ENCODE assay signal across 23 cellular contexts in genomic region chr16:800834-801488, GRCh38. TPM values are rescaled to one million over a fixed set of nuclear protein-coding genes. Genes with fewer than 3 reads are reported as not detected.
DNase-seq lines count a peak whose midpoint lies in the region; ATAC-seq, FAIRE-seq and TF ChIP-seq lines count a peak whose summit lies in the region.
"Had no signal": no experiment of that assay in that cellular context is flagged by ENCODE, and none has a peak within 500 bp of the region (broad histone marks: within the 10 kb centered on the region; RNA-seq: fewer than 3 reads in every experiment).

No MANE protein-coding gene starts in this region.

- WGBS in K562 (ENCODE audit: insufficient coverage, low coverage, missing lambda C conversion rate) = 13% methylated on average over 15 of the region's 17 CpGs

- H3K4me2 ChIP-seq in K562 (ENCODE audit: insufficient read depth, low read length) = no peak overlapping the region

- H3K4me1 Mint-ChIP-seq in effector memory CD8-positive, alpha-beta T cell (ENCODE audit: low read depth in 2 of 2) = no peaks in the 10 kb centered on the region
- H3K4me1 Mint-ChIP-seq: activated CD4-positive, alpha-beta T cell treated with anti-CD3 and anti-CD28 coated beads for 36 hours; activated T-helper 17 cell treated with anti-CD3 and anti-CD28 coated beads, Interleukin-2, amount 50 U/mL, for 72 hours; CD4-positive, CD25-positive, alpha-beta regulatory T cell had no signal

- TF ChIP-seq RAD21 in K562 (CRISPR knock-in tag; conservative IDR thresholded peaks at IDR 0.05 in 1 of 2, IDR thresholded peaks at IDR 0.05 in 1 of 2) = no peak

- no peaks in the 10 kb centered on the region for H3K9me3 ChIP-seq in HUES48 (ENCODE audit: control insufficient read depth, insufficient read depth, low read length)
- H3K9me3 ChIP-seq in K562 (replicated peaks; ENCODE audit: control insufficient read depth, insufficient read depth, low read depth, low read length) = no peaks in the 10 kb centered on the region
- H3K9me3 ChIP-seq: heart right ventricle had no signal

- H3K9ac ChIP-seq in HUES48 (ENCODE audit: low read depth, low read length) (no peak overlapping the region), K562 (ENCODE audit: insufficient read depth in 1 of 2, low read depth in 2 of 2, low read length in 2 of 2) (peak overlapping the region in 1 of 2 experiments; percentile 14; a peak in 1 of 4 replicates)

- no peaks in the 10 kb centered on the region for H3K9me1 ChIP-seq in K562 (ENCODE audit: control insufficient read depth, insufficient read depth, low read length)

- no peak for TF ChIP-seq POLR2A in K562 (conservative IDR thresholded peaks at IDR 0.05)

- H3K27ac ChIP-seq in 22Rv1 (peak overlapping the region; percentile 48), HUES48 (ENCODE audit: low read depth, low read length) (no peak overlapping the region), K562 (ENCODE audit: extremely low read depth, low read depth, low read length) (no peak overlapping the region)
- H3K27ac ChIP-seq: coronary artery, heart right ventricle, HL-60 had no signal

- FAIRE-seq in K562 (lab: Jason Lieb, UNC) (no peak), urothelium cell line (lab: Jason Lieb, UNC) (no peak), HTR-8/SVneo (lab: Jason Lieb, UNC) (no peak)
- FAIRE-seq: endometrium, GM12892, TTC549 had no signal

- BruUV-seq in K562 (replicated peaks; lab: Mats Ljungman, UMichigan) = no TSS peak

- peaks cover 0 to 39% of the 10 kb centered on the region in 2 donors for H3K27me3 Mint-ChIP-seq in effector memory CD8-positive, alpha-beta T cell
- H3K27me3 Mint-ChIP-seq: activated T-helper 17 cell treated with anti-CD3 and anti-CD28 coated beads, Interleukin-2, amount 50 U/mL, for 72 hours had no signal

- no peak overlapping the region for H3K4me3 Mint-ChIP-seq in effector memory CD8-positive, alpha-beta T cell
- H3K4me3 Mint-ChIP-seq: activated CD4-positive, alpha-beta T cell treated with anti-CD3 and anti-CD28 coated beads for 36 hours; activated CD8-positive, alpha-beta memory T cell treated with anti-CD3 and anti-CD28 coated beads, Interleukin-2, amount 10 ng/mL, durations not matched to agents 7 days and 5 days; activated T-helper 17 cell treated with anti-CD3 and anti-CD28 coated beads, Interleukin-2, amount 50 U/mL, for 72 hours; CD4-positive, CD25-positive, alpha-beta regulatory T cell had no signal

- peaks cover 42% of the 10 kb centered on the region for H3K27me3 ChIP-seq in HUES48 (ENCODE audit: control insufficient read depth, insufficient read depth, low read length)
- no peaks in the 10 kb centered on the region for H3K27me3 ChIP-seq in K562 (ENCODE audit: control insufficient read depth in 2 of 2, insufficient read depth in 2 of 2, low read length in 2 of 2)

- no peak overlapping the region for H2AFZ ChIP-seq in K562 (ENCODE audit: low read depth, low read length)

- CTCF ChIA-PET in K562 (lab: Yijun Ruan, JAX; ENCODE audit: low intra/inter-chr PET ratio) = no interaction called here

- TF ChIP-seq EP300 in K562 (IDR thresholded peaks at IDR 0.05; ENCODE audit: low read length) = no peak

- peak; percentile 3; the same call in 1 of the 3 replicates for ATAC-seq in K562
- no peak for ATAC-seq in effector memory CD8-positive, alpha-beta T cell (replicated peaks)
- ATAC-seq: activated CD8-positive, alpha-beta memory T cell treated with anti-CD3 and anti-CD28 coated beads, Interleukin-2, amount 10 ng/mL, durations not matched to agents 7 days and 5 days; activated T-helper 17 cell treated with anti-CD3 and anti-CD28 coated beads, Interleukin-2, amount 50 U/mL, for 72 hours had no signal

- H3K27ac Mint-ChIP-seq in effector memory CD8-positive, alpha-beta T cell = no peak overlapping the region
- H3K27ac Mint-ChIP-seq: activated CD4-positive, alpha-beta T cell treated with anti-CD3 and anti-CD28 coated beads for 36 hours; activated CD8-positive, alpha-beta memory T cell treated with anti-CD3 and anti-CD28 coated beads, Interleukin-2, amount 10 ng/mL, durations not matched to agents 7 days and 5 days; activated T-helper 17 cell treated with anti-CD3 and anti-CD28 coated beads, Interleukin-2, amount 50 U/mL, for 72 hours; CD4-positive, CD25-positive, alpha-beta regulatory T cell had no signal

- peaks cover 3% of the 10 kb centered on the region; the same call in 1 of the 2 replicates for H3K4me1 ChIP-seq in HUES48 (ENCODE audit: control insufficient read depth, insufficient read depth, low read length)
- peaks cover 0 to 90% of the 10 kb centered on the region in 2 experiments; a peak in 2 of 5 replicates for H3K4me1 ChIP-seq in K562 (replicated peaks in 1 of 2; ENCODE audit: control insufficient read depth in 2 of 2, insufficient read depth in 2 of 2, low read length in 2 of 2)

- TF ChIP-seq CTCF in 22Rv1 (IDR thresholded peaks at IDR 0.05) = no peak
- no peak for TF ChIP-seq CTCF in K562 (IDR thresholded peaks at IDR 0.05 in 2 of 3, conservative IDR thresholded peaks at IDR 0.05 in 1 of 3; ENCODE audit: insufficient read depth in 2 of 3, low read depth in 1 of 3, low read length in 3 of 3)

- POLR2A ChIA-PET in K562 (lab: Yijun Ruan, JAX) = interaction anchor here (0.5 to 1.6 kb wide), 5 partner anchors 11 to 106 kb away, joined by 3 to 6 read pairs (median 4); partner anchors contain the start of genes CHTF18 and RPUSD1

- intact Hi-C loops in K562 (cut with micrococcal nuclease) = no loop called here

- peaks cover under 1% of the 10 kb centered on the region for H3K36me3 Mint-ChIP-seq in effector memory CD8-positive, alpha-beta T cell (ENCODE audit: insufficient read depth)
- H3K36me3 Mint-ChIP-seq: CD4-positive, CD25-positive, alpha-beta regulatory T cell had no signal

- DNase-seq in K562 (ENCODE audit: extremely low read depth in 1 of 4, low spot score in 3 of 4) = peak in 1 of 4 experiments; percentile 20
- DNase-seq in urothelium cell line (ENCODE audit: low spot score) = no peak
- DNase-seq in effector memory CD8-positive, alpha-beta T cell = no peak
- DNase-seq in HTR-8/SVneo (ENCODE audit: insufficient read length, low spot score) = no peak
- DNase-seq: activated CD4-positive, alpha-beta T cell treated with anti-CD3 and anti-CD28 coated beads for 36 hours; activated CD8-positive, alpha-beta memory T cell treated with anti-CD3 and anti-CD28 coated beads, Interleukin-2, amount 10 ng/mL, durations not matched to agents 7 days and 5 days; CD4-positive, CD25-positive, alpha-beta regulatory T cell; heart right ventricle; NCI-H1048; NCI-H1930; NCI-H446; occipital lobe; stimulated activated CD4-positive, alpha-beta T cell treated with anti-CD3 and anti-CD28 coated beads, Interleukin-12 subunit alpha, Interleukin-12 subunit beta, amount 100 ng/mL, for 4 hours; stimulated activated CD8-positive, alpha-beta memory T cell treated with anti-CD3 and anti-CD28 coated beads, Interleukin-4, amount 100 ng/mL, for 48 hours had no signal

- in situ Hi-C loops in K562 (cut with MboI) = no loop called here

- H3K9me3 Mint-ChIP-seq in effector memory CD8-positive, alpha-beta T cell = no peaks in the 10 kb centered on the region
- H3K9me3 Mint-ChIP-seq: activated T-helper 17 cell treated with anti-CD3 and anti-CD28 coated beads, Interleukin-2, amount 50 U/mL, for 72 hours; CD4-positive, CD25-positive, alpha-beta regulatory T cell had no signal

- peaks cover 11% of the 10 kb centered on the region for H4K20me1 ChIP-seq in K562 (replicated peaks; ENCODE audit: control insufficient read depth, insufficient read depth, low read length)

- H3K36me3 ChIP-seq in HUES48 (ENCODE audit: control insufficient read depth, insufficient read depth, low read length) (peaks cover 14% of the 10 kb centered on the region; the same call in 1 of the 2 replicates), K562 (ENCODE audit: control insufficient read depth, insufficient read depth, low read length) (peaks cover 15% of the 10 kb centered on the region; the same call in 1 of the 3 replicates)

- no peaks in the 10 kb centered on the region for H3K79me2 ChIP-seq in K562 (ENCODE audit: control insufficient read depth, insufficient read depth, low read length)

- H3K4me3 ChIP-seq in HUES48 (ENCODE audit: low read depth, low read length) (peak overlapping the region; percentile 19; the same call in 1 of the 2 replicates), K562 (no peak overlapping the region)
- H3K4me3 ChIP-seq: coronary artery, heart right ventricle had no signal

RNA-seq across cellular contexts. Expression of gene GNG13, which starts 0.4 kb away (rescaled TPM):
- not detected in 2 replicates for total RNA-seq in K562 (2011; cell fraction: chromatin; rRNA removed; ENCODE audit: low replicate concordance)
- not detected in 2 replicates for total RNA-seq in K562 (2011; cell fraction: nucleolus; rRNA removed)
- not detected in 2 replicates for total RNA-seq in K562 (2011; cell fraction: nucleoplasm; rRNA removed)
- not detected in 2 replicates for total RNA-seq in K562 (2014; rRNA removed)
- not detected in 2 replicates for total RNA-seq in K562 (2014; rRNA removed; fragmentation: Illumina TruSeq; extraction: Trizol)
- not detected in 2 replicates for total RNA-seq in K562 (2015; rRNA removed; fragmentation: Illumina TruSeq; extraction: Trizol)
- not detected in 2 replicates for total RNA-seq in K562 (2021)
- not detected in 2 replicates for polyA plus RNA-seq in K562 (2011; rRNA removed)
- not detected in 2 replicates for polyA plus RNA-seq in K562 (2011; cell fraction: cytosol; rRNA removed)
- not detected in 2 replicates for polyA plus RNA-seq in K562 (2011; cell fraction: nucleus; rRNA removed)
- 1.00 and 1.4 TPM in 2 replicates for polyA plus RNA-seq in K562 (2012)
- not detected in 2 replicates for polyA plus RNA-seq in K562 (2014; fragmentation: Illumina TruSeq; extraction: Trizol)
- not detected for polyA plus RNA-seq in K562 (2014; fragmentation: Nextera tagmentation; extraction: Ambion mirVana)
- not detected in 2 replicates for polyA plus RNA-seq in K562 (2014; rRNA removed)
- not detected in 2 replicates for polyA minus RNA-seq in K562 (2011; rRNA and poly(A)+ RNA removed)
- polyA minus RNA-seq in K562 (2011; cell fraction: cytosol; rRNA and poly(A)+ RNA removed) = not detected in 2 replicates
- not detected in 2 replicates for polyA minus RNA-seq in K562 (2011; cell fraction: nucleus; rRNA and poly(A)+ RNA removed)
- total RNA-seq: activated CD4-positive, alpha-beta T cell treated with anti-CD3 and anti-CD28 coated beads for 36 hours; activated CD8-positive, alpha-beta memory T cell treated with anti-CD3 and anti-CD28 coated beads, Interleukin-2, amount 10 ng/mL, durations not matched to agents 7 days and 5 days; activated T-helper 17 cell treated with anti-CD3 and anti-CD28 coated beads, Interleukin-2, amount 50 U/mL, for 72 hours; CD4-positive, CD25-positive, alpha-beta regulatory T cell; heart right ventricle; lower leg skin; occipital lobe had no signal
- polyA plus RNA-seq: CD4-positive, CD25-positive, alpha-beta regulatory T cell; heart right ventricle had no signal

RNA-seq across cellular contexts. Expression of gene CHTF18, which starts 12.5 kb away (rescaled TPM):
- 53.1 and 261 TPM in 2 replicates for total RNA-seq in K562 (2011; cell fraction: chromatin; rRNA removed; ENCODE audit: low replicate concordance)
- total RNA-seq in K562 (2011; cell fraction: nucleolus; rRNA removed) = 207 and 214 TPM in 2 replicates
- 88.6 and 90.7 TPM in 2 replicates for total RNA-seq in K562 (2011; cell fraction: nucleoplasm; rRNA removed)
- total RNA-seq in K562 (2014; rRNA removed) (57.2 and 70.7 TPM in 2 replicates), K562 (2014; rRNA removed; fragmentation: Illumina TruSeq; extraction: Trizol) (2.7 and 4.4 TPM in 2 replicates), K562 (2015; rRNA removed; fragmentation: Illumina TruSeq; extraction: Trizol) (21.1 and 22.1 TPM in 2 replicates), K562 (2021) (121 and 123 TPM in 2 replicates)
- polyA plus RNA-seq in K562 (2011; rRNA removed) (17.0 and 32.6 TPM in 2 replicates), K562 (2014; fragmentation: Illumina TruSeq; extraction: Trizol) (5.1 and 23.0 TPM in 2 replicates), K562 (2014; fragmentation: Nextera tagmentation; extraction: Ambion mirVana) (1 to 10 TPM; 2.5 to 2.7 TPM), K562 (2014; rRNA removed) (91.5 and 93.4 TPM in 2 replicates)
- 23.3 and 65.2 TPM in 2 replicates for polyA plus RNA-seq in K562 (2011; cell fraction: cytosol; rRNA removed)
- 379 and 556 TPM in 2 replicates for polyA plus RNA-seq in K562 (2011; cell fraction: nucleus; rRNA removed)
- polyA plus RNA-seq in K562 (2012) = 65.7 and 81.8 TPM in 2 replicates
- polyA minus RNA-seq in K562 (2011; rRNA and poly(A)+ RNA removed) = 2.7 and 4.0 TPM in 2 replicates
- 8.6 and 13.5 TPM in 2 replicates for polyA minus RNA-seq in K562 (2011; cell fraction: cytosol; rRNA and poly(A)+ RNA removed)
- polyA minus RNA-seq in K562 (2011; cell fraction: nucleus; rRNA and poly(A)+ RNA removed) = 59.3 and 59.4 TPM in 2 replicates

RNA-seq across cellular contexts. Expression of gene RPUSD1, which starts 12.8 kb away (rescaled TPM):
- total RNA-seq in K562 (2011; cell fraction: chromatin; rRNA removed; ENCODE audit: low replicate concordance) = 10.9 and 59.9 TPM in 2 replicates
- total RNA-seq in K562 (2011; cell fraction: nucleolus; rRNA removed) = 59.0 and 69.6 TPM in 2 replicates
- total RNA-seq in K562 (2011; cell fraction: nucleoplasm; rRNA removed) = 21.1 and 25.7 TPM in 2 replicates
- total RNA-seq in K562 (2014; rRNA removed) = 50.7 and 67.3 TPM in 2 replicates
- total RNA-seq in K562 (2014; rRNA removed; fragmentation: Illumina TruSeq; extraction: Trizol) = 1.7 and 3.3 TPM in 2 replicates
- 22.7 and 27.2 TPM in 2 replicates for total RNA-seq in K562 (2015; rRNA removed; fragmentation: Illumina TruSeq; extraction: Trizol)
- 55.2 and 55.9 TPM in 2 replicates for total RNA-seq in K562 (2021)
- 12.0 and 17.7 TPM in 2 replicates for polyA plus RNA-seq in K562 (2011; rRNA removed)
- 26.1 and 86.4 TPM in 2 replicates for polyA plus RNA-seq in K562 (2011; cell fraction: cytosol; rRNA removed)
- polyA plus RNA-seq in K562 (2011; cell fraction: nucleus; rRNA removed) = 56.1 and 93.4 TPM in 2 replicates
- 24.6 and 30.5 TPM in 2 replicates for polyA plus RNA-seq in K562 (2012)
- 7.0 and 30.1 TPM in 2 replicates for polyA plus RNA-seq in K562 (2014; fragmentation: Illumina TruSeq; extraction: Trizol)
- polyA plus RNA-seq in K562 (2014; fragmentation: Nextera tagmentation; extraction: Ambion mirVana) = under 1 TPM; 0.45 to 0.98 TPM
- polyA plus RNA-seq in K562 (2014; rRNA removed) = 56.6 and 66.9 TPM in 2 replicates
- 3.8 and 4.8 TPM in 2 replicates for polyA minus RNA-seq in K562 (2011; rRNA and poly(A)+ RNA removed)
- polyA minus RNA-seq in K562 (2011; cell fraction: cytosol; rRNA and poly(A)+ RNA removed) = 18.6 and 19.8 TPM in 2 replicates
- polyA minus RNA-seq in K562 (2011; cell fraction: nucleus; rRNA and poly(A)+ RNA removed) = 30.8 and 34.1 TPM in 2 replicates

RNA-seq across cellular contexts. Expression of gene MSLN, which starts 40.4 kb away (rescaled TPM):
- total RNA-seq in K562 (2011; cell fraction: chromatin; rRNA removed; ENCODE audit: low replicate concordance) = not detected in 2 replicates
- not detected in 2 replicates for total RNA-seq in K562 (2011; cell fraction: nucleolus; rRNA removed)
- not detected in 2 replicates for total RNA-seq in K562 (2011; cell fraction: nucleoplasm; rRNA removed)
- total RNA-seq in K562 (2014; rRNA removed) = not detected in 2 replicates
- total RNA-seq in K562 (2014; rRNA removed; fragmentation: Illumina TruSeq; extraction: Trizol) = not detected in 2 replicates
- not detected in 2 replicates for total RNA-seq in K562 (2015; rRNA removed; fragmentation: Illumina TruSeq; extraction: Trizol)
- total RNA-seq in K562 (2021) = 0.22 TPM in 1 of 2 replicates, not detected in the other
- not detected in 2 replicates for polyA plus RNA-seq in K562 (2011; rRNA removed)
- polyA plus RNA-seq in K562 (2011; cell fraction: cytosol; rRNA removed) = not detected in 2 replicates
- not detected in 2 replicates for polyA plus RNA-seq in K562 (2011; cell fraction: nucleus; rRNA removed)
- not detected in 2 replicates for polyA plus RNA-seq in K562 (2012)
- not detected in 2 replicates for polyA plus RNA-seq in K562 (2014; fragmentation: Illumina TruSeq; extraction: Trizol)
- polyA plus RNA-seq in K562 (2014; fragmentation: Nextera tagmentation; extraction: Ambion mirVana) = not detected
- not detected in 2 replicates for polyA plus RNA-seq in K562 (2014; rRNA removed)
- not detected in 2 replicates for polyA minus RNA-seq in K562 (2011; rRNA and poly(A)+ RNA removed)
- 0.86 and 3.8 TPM in 2 replicates for polyA minus RNA-seq in K562 (2011; cell fraction: cytosol; rRNA and poly(A)+ RNA removed)
- polyA minus RNA-seq in K562 (2011; cell fraction: nucleus; rRNA and poly(A)+ RNA removed) = 0.22 and 0.40 TPM in 2 replicates
- total RNA-seq: activated CD4-positive, alpha-beta T cell treated with anti-CD3 and anti-CD28 coated beads for 36 hours; activated CD8-positive, alpha-beta memory T cell treated with anti-CD3 and anti-CD28 coated beads, Interleukin-2, amount 10 ng/mL, durations not matched to agents 7 days and 5 days; activated T-helper 17 cell treated with anti-CD3 and anti-CD28 coated beads, Interleukin-2, amount 50 U/mL, for 72 hours; CD4-positive, CD25-positive, alpha-beta regulatory T cell; occipital lobe had no signal
- polyA plus RNA-seq: CD4-positive, CD25-positive, alpha-beta regulatory T cell had no signal
